Comparison of ENCODE assay signal across 1 cellular context in genomic region chr10:79068562-79069324, GRCh38.
TF ChIP-seq lines count a peak whose summit lies in the region.

Gene ZMIZ1, plus strand, starts transcription at chr10:79068966. Its CDS starts 132,667 bp downstream, at chr10:79201633.

TF ChIP-seq in GM12878, 131 proteins besides CTCF, POLR2A, EP300 and RAD21 (continued from another document):
- peak; percentile 71 for TF ChIP-seq LARP7 (IDR thresholded peaks at IDR 0.05)
- TF ChIP-seq NR2C1 (IDR thresholded peaks at IDR 0.05), result peak; percentile 36; the same call in 1 of the 2 replicates
